In genomic region chr19:7427944-7428343, GRCh38 we compare ENCODE assay signal across 16 cellular contexts.
DNase-seq lines count a peak whose midpoint lies in the region; ATAC-seq, FAIRE-seq and TF ChIP-seq lines count a peak whose summit lies in the region.
"Had no signal": no experiment of that assay in that cellular context is flagged by ENCODE, and none has a peak within 500 bp of the region (broad histone marks: within the 10 kb centered on the region; RNA-seq: fewer than 3 reads in every experiment).

No MANE protein-coding gene starts in this region.

- H2BK15ac ChIP-seq in H9 (ENCODE audit: low read depth, low read length) = no peak overlapping the region

- H3K27me3 Mint-ChIP-seq in CD4-positive, alpha-beta memory T cell = no peaks in the 10 kb centered on the region
- no peaks in the 10 kb centered on the region for H3K27me3 Mint-ChIP-seq in H9 (ENCODE audit: low read depth)
- no peaks in the 10 kb centered on the region for H3K27me3 Mint-ChIP-seq in astrocyte (ENCODE audit: low read depth, unreplicated experiment)
- no peaks in the 10 kb centered on the region for H3K27me3 Mint-ChIP-seq in naive thymus-derived CD4-positive, alpha-beta T cell

- no peak overlapping the region for H3K4ac ChIP-seq in H9 (ENCODE audit: low read depth, low read length)

- no peak overlapping the region for H2BK120ac ChIP-seq in H9 (ENCODE audit: low read depth, low read length, poor library complexity, severe bottlenecking)

- no CpG with 5 or more reads among the region's 5 CpGs for WGBS in H9 (ENCODE audit: extremely low coverage, insufficient read length, low lambda C conversion rate)

- peaks cover 6 to 14% (median 7%) of the 10 kb centered on the region in 4 donors for H3K4me1 Mint-ChIP-seq in CD4-positive, alpha-beta memory T cell
- no peaks in the 10 kb centered on the region for H3K4me1 Mint-ChIP-seq in H9
- peaks cover 5% of the 10 kb centered on the region for H3K4me1 Mint-ChIP-seq in astrocyte (ENCODE audit: low read depth, unreplicated experiment)
- peaks cover 4 to 11% (median 6%) of the 10 kb centered on the region in 7 donors for H3K4me1 Mint-ChIP-seq in naive thymus-derived CD4-positive, alpha-beta T cell

- H3K9ac ChIP-seq in H9 (ENCODE audit: extremely low read depth, insufficient read length, low read length) = no peak overlapping the region
- H3K9ac ChIP-seq in astrocyte (ENCODE audit: low read length) = no peak overlapping the region
- H3K9ac ChIP-seq: KMS-11 had no signal

- H2AFZ ChIP-seq in H9 (ENCODE audit: low read length) (no peak overlapping the region), astrocyte (ENCODE audit: low read depth, low read length) (no peak overlapping the region)

- no peak overlapping the region for H2BK12ac ChIP-seq in H9 (ENCODE audit: insufficient read length, low read depth, low read length)

- H3K79me2 ChIP-seq in H9 (ENCODE audit: insufficient read depth, low read length) (no peaks in the 10 kb centered on the region), astrocyte (ENCODE audit: insufficient read depth, low read length) (peaks cover 26% of the 10 kb centered on the region)

- no peak for DNase-seq in CD4-positive, alpha-beta memory T cell
- DNase-seq in H9 (no peak), astrocyte (ENCODE audit: low read depth) (peak; percentile 64), SKM-1 (lab: John Stamatoyannopoulos, UW; ENCODE audit: unreplicated experiment) (no peak), T1000 (lab: John Stamatoyannopoulos, UW) (no peak)
- DNase-seq in naive thymus-derived CD4-positive, alpha-beta T cell = no peak
- DNase-seq: activated CD4-positive, alpha-beta T cell treated with anti-CD3 and anti-CD28 coated beads, Interleukin-2, amount 50 U/mL, for 1 hour; Calu3; cerebellar nuclear complex; hippocampal formation; NCI-H1436 treated with DMSO at 0.1 percent for 48 hours; NCI-H524; SW 1271 had no signal

- H2AK5ac ChIP-seq in H9 (ENCODE audit: insufficient read length, low read length) = no peak overlapping the region

- no peak overlapping the region for H3K23ac ChIP-seq in H9 (ENCODE audit: insufficient read length, low read depth, low read length)

- no peaks in the 10 kb centered on the region for H3K79me1 ChIP-seq in H9 (ENCODE audit: insufficient read depth, low read depth, low read length, poor library complexity, severe bottlenecking)

- H3K27ac Mint-ChIP-seq in CD4-positive, alpha-beta memory T cell = peak overlapping the region; percentile 35 to 93 (median 88)
- H3K27ac Mint-ChIP-seq in H9 (peak overlapping the region in 2 of 3 experiments; percentile 13 to 65; a peak in 4 of 7 replicates), astrocyte (ENCODE audit: unreplicated experiment) (no peak overlapping the region)
- peak overlapping the region in 7 of 9 donors; percentile 31 to 68 (median 43) for H3K27ac Mint-ChIP-seq in naive thymus-derived CD4-positive, alpha-beta T cell

- H4K20me1 ChIP-seq in H9 (ENCODE audit: control insufficient read depth, insufficient read depth, insufficient read length) (no peaks in the 10 kb centered on the region), astrocyte (ENCODE audit: insufficient read depth, low read length) (peaks cover 26% of the 10 kb centered on the region)

- no peaks in the 10 kb centered on the region for H3K23me2 ChIP-seq in H9 (ENCODE audit: insufficient read length, low read depth, low read length, poor library complexity, severe bottlenecking)

- no peak overlapping the region for H4K91ac ChIP-seq in H9 (ENCODE audit: insufficient read length, low read depth, low read length)

- no peak overlapping the region for H2BK5ac ChIP-seq in H9 (ENCODE audit: insufficient read length, low read length)

- no peak for FAIRE-seq in astrocyte (lab: Jason Lieb, UNC)

- H3K14ac ChIP-seq in H9 (ENCODE audit: insufficient read depth, low read length) = no peak overlapping the region

- H3K4me3 Mint-ChIP-seq in CD4-positive, alpha-beta memory T cell = peak overlapping the region in 3 of 8 donors; percentile 5 to 67 (median 22)
- H3K4me3 Mint-ChIP-seq in H9 = no peak overlapping the region
- H3K4me3 Mint-ChIP-seq in astrocyte (ENCODE audit: unreplicated experiment) = no peak overlapping the region
- peak overlapping the region in 1 of 10 donors; percentile 5 for H3K4me3 Mint-ChIP-seq in naive thymus-derived CD4-positive, alpha-beta T cell

- H3K27me3 ChIP-seq in CD4-positive, alpha-beta memory T cell (ENCODE audit: insufficient read depth, low read length) = no peaks in the 10 kb centered on the region
- H3K27me3 ChIP-seq in H9 (ENCODE audit: insufficient read depth, low read length) (no peaks in the 10 kb centered on the region), astrocyte (ENCODE audit: insufficient read depth, low read length) (no peaks in the 10 kb centered on the region)
- H3K27me3 ChIP-seq in naive thymus-derived CD4-positive, alpha-beta T cell (ENCODE audit: control insufficient read depth in 2 of 2, insufficient read depth in 2 of 2, low read length in 2 of 2) = no peaks in the 10 kb centered on the region

- intact Hi-C loops in CD4-positive, alpha-beta memory T cell (cut with micrococcal nuclease) = no loop called here
- intact Hi-C loops in naive thymus-derived CD4-positive, alpha-beta T cell (cut with micrococcal nuclease) = no loop called here

- H3K27ac ChIP-seq in CD4-positive, alpha-beta memory T cell (ENCODE audit: low read depth, low read length) = peak overlapping the region; percentile 55
- H3K27ac ChIP-seq in H9 (ENCODE audit: insufficient read length, low read depth, low read length) (no peak overlapping the region), astrocyte (ENCODE audit: low read depth, low read length) (no peak overlapping the region)
- no peak overlapping the region for H3K27ac ChIP-seq in naive thymus-derived CD4-positive, alpha-beta T cell (ENCODE audit: low read depth, low read length)
- H3K27ac ChIP-seq: KMS-11 had no signal

- H3K4me3 ChIP-seq in CD4-positive, alpha-beta memory T cell (ENCODE audit: low read length in 2 of 2) = no peak overlapping the region
- H3K4me3 ChIP-seq in astrocyte (ENCODE audit: insufficient read depth, low read depth, low read length) = no peak overlapping the region
- no peak overlapping the region for H3K4me3 ChIP-seq in naive thymus-derived CD4-positive, alpha-beta T cell (ENCODE audit: low read length)
- H3K4me3 ChIP-seq: HAP-1 had no signal

- no peaks in the 10 kb centered on the region for H3K9me3 ChIP-seq in CD4-positive, alpha-beta memory T cell (ENCODE audit: control insufficient read depth in 1 of 2, low read length in 2 of 2)
- H3K9me3 ChIP-seq in H9 (ENCODE audit: control insufficient read depth, low read depth, low read length) (no peaks in the 10 kb centered on the region), astrocyte (ENCODE audit: insufficient read depth, low read depth, low read length) (no peaks in the 10 kb centered on the region)
- H3K9me3 ChIP-seq in naive thymus-derived CD4-positive, alpha-beta T cell (ENCODE audit: control insufficient read depth in 2 of 3, low read length in 3 of 3) = no peaks in the 10 kb centered on the region
- H3K9me3 ChIP-seq: HAP-1 had no signal

- no peak overlapping the region for H3T11ph ChIP-seq in H9 (ENCODE audit: low read length)

- no peak overlapping the region for H3K56ac ChIP-seq in H9 (ENCODE audit: insufficient read length, low read depth, low read length)

- TF ChIP-seq CTCF in H9 (conservative IDR thresholded peaks at IDR 0.05) = no peak
- TF ChIP-seq CTCF in astrocyte (IDR thresholded peaks at IDR 0.05; ENCODE audit: insufficient read depth, low read depth, low read length) = no peak

- no peak overlapping the region for H4K8ac ChIP-seq in H9 (replicated peaks; ENCODE audit: insufficient read length, low read depth, low read length)

- H3K18ac ChIP-seq in H9 (ENCODE audit: insufficient read length, low read depth, low read length) = no peak overlapping the region

- H3K4me2 ChIP-seq in H9 (ENCODE audit: insufficient read depth, insufficient read length, low read length) (no peak overlapping the region), astrocyte (ENCODE audit: low read length) (no peak overlapping the region)
- H3K4me2 ChIP-seq: KMS-11 had no signal

- H2BK20ac ChIP-seq in H9 (ENCODE audit: low read depth, low read length, poor library complexity, severe bottlenecking) = no peak overlapping the region

- CTCF ChIA-PET in CD4-positive, alpha-beta memory T cell (lab: Charles Lee; ENCODE audit: partially characterized antibody) = no interaction called here
- CTCF ChIA-PET in naive thymus-derived CD4-positive, alpha-beta T cell (lab: Charles Lee) = interaction anchor here (0.6 kb wide), 1 partner anchor 140 kb away, joined by 4 read pairs; no protein-coding TSS in a partner anchor

- no peak for ATAC-seq in naive thymus-derived CD4-positive, alpha-beta T cell
- no peak for ATAC-seq in GM21423 (IDR thresholded peaks at IDR 0.05; ENCODE audit: unreplicated experiment)

- POLR2A ChIA-PET in CD4-positive, alpha-beta memory T cell (lab: Charles Lee; ENCODE audit: partially characterized antibody) = interaction anchor here (1.3 kb wide), 1 partner anchor 11 kb away, joined by 3 read pairs; no protein-coding TSS in a partner anchor
- POLR2A ChIA-PET in naive thymus-derived CD4-positive, alpha-beta T cell (lab: Charles Lee) = no interaction called here

- H3K9me3 Mint-ChIP-seq in CD4-positive, alpha-beta memory T cell = peaks cover 0 to 3% (median 0%) of the 10 kb centered on the region in 8 donors
- no peaks in the 10 kb centered on the region for H3K9me3 Mint-ChIP-seq in H9
- H3K9me3 Mint-ChIP-seq in astrocyte (ENCODE audit: unreplicated experiment) = no peaks in the 10 kb centered on the region
- peaks cover 0 to 3% (median 0%) of the 10 kb centered on the region in 11 donors for H3K9me3 Mint-ChIP-seq in naive thymus-derived CD4-positive, alpha-beta T cell

- peaks cover 32% of the 10 kb centered on the region for H3K36me3 ChIP-seq in CD4-positive, alpha-beta memory T cell (ENCODE audit: insufficient read depth, low read length)
- H3K36me3 ChIP-seq in astrocyte (ENCODE audit: insufficient read depth, low read length) = no peaks in the 10 kb centered on the region
- peaks cover 6 to 80% (median 17%) of the 10 kb centered on the region in 3 experiments for H3K36me3 ChIP-seq in naive thymus-derived CD4-positive, alpha-beta T cell (ENCODE audit: control insufficient read depth in 2 of 3, insufficient read depth in 3 of 3, low read length in 3 of 3)
- H3K36me3 ChIP-seq: HAP-1 had no signal

- H3K36me3 Mint-ChIP-seq in CD4-positive, alpha-beta memory T cell = peaks cover 11 to 40% of the 10 kb centered on the region in 2 donors
- H3K36me3 Mint-ChIP-seq in H9 (ENCODE audit: insufficient read depth in 1 of 3, low read depth in 3 of 3) = peaks cover 0 to 5% (median 0%) of the 10 kb centered on the region in 3 experiments; a peak in 2 of 7 replicates
- H3K36me3 Mint-ChIP-seq in astrocyte (ENCODE audit: low read depth, unreplicated experiment) = peaks cover 3% of the 10 kb centered on the region
- H3K36me3 Mint-ChIP-seq in naive thymus-derived CD4-positive, alpha-beta T cell = peaks cover 0 to 9% (median 5%) of the 10 kb centered on the region in 5 donors

- H3K4me1 ChIP-seq in CD4-positive, alpha-beta memory T cell (ENCODE audit: insufficient read depth, low read length) = peaks cover 5% of the 10 kb centered on the region
- H3K4me1 ChIP-seq in H9 (ENCODE audit: insufficient read depth, low read length) = no peaks in the 10 kb centered on the region
- H3K4me1 ChIP-seq in astrocyte (ENCODE audit: insufficient read depth, low read length) = no peaks in the 10 kb centered on the region
- H3K4me1 ChIP-seq in naive thymus-derived CD4-positive, alpha-beta T cell (ENCODE audit: control insufficient read depth in 2 of 2, insufficient read depth in 2 of 2, low read length in 2 of 2) = peaks cover 0 to 9% of the 10 kb centered on the region in 2 donors
- H3K4me1 ChIP-seq: HAP-1 had no signal

- no peak overlapping the region for H4K5ac ChIP-seq in H9 (ENCODE audit: insufficient read length, low read depth, low read length)
